Comparison of ENCODE assay signal across 27 cellular contexts in the genomic region with DNA sequence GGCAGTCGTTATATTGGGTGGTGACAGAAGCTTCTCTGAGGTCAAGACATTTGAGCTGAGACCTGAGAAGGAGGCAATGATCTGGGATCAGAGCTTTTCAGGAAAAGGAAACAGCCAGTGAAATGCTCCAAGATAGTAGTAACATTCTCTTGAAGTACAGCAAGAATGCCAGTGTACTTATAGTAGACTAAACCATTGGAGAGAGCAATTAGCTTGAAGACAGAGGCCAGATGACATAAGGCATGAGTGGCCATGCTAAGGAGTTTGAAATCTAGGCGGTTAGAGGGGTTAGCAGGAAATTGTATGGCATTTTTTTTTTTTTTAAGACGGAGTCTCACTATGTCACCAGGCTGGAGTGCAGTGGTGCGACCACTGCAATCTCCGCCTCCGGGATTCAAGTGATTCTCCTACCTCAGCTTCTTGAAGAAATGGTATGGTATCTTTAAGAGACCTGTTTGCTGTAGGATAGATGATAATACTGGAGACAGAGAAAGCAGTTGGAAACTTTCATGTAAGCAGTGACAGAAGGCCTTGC.
DNase-seq lines count a peak whose midpoint lies in the region; ATAC-seq lines count a peak whose summit lies in the region.
"Had no signal": no experiment of that assay in that cellular context is flagged by ENCODE, and none has a peak within 500 bp of the region (broad histone marks: within the 10 kb centered on the region; RNA-seq: fewer than 3 reads in every experiment).

No MANE protein-coding gene starts in this region.

- peak overlapping the region; percentile 26 for H2BK15ac ChIP-seq in mesenchymal stem cell (ENCODE audit: low read depth, poor library complexity, severe bottlenecking)

- no peak overlapping the region for H3K4me2 ChIP-seq in mesenchymal stem cell (ENCODE audit: low read length, poor library complexity, severe bottlenecking)

- H3K4me3 Mint-ChIP-seq in stimulated activated memory B cell treated with anti-CD40 and anti-IgM and Interleukin-4, amounts not matched to agents 10 μg/mL and 1 μg/mL and 100 μg/mL, for 72 hours: no peak overlapping the region
- H3K4me3 Mint-ChIP-seq: activated B cell treated with CpG ODN at 0.5 μM for 24 hours; activated CD4-positive, alpha-beta memory T cell treated with anti-CD3 and anti-CD28 coated beads for 36 hours; CD4-positive, alpha-beta T cell; stimulated activated naive CD8-positive, alpha-beta T cell treated with anti-CD3 and anti-CD28 coated beads, Interleukin-15, Interleukin-2, amounts not matched to agents 100 ng/mL and 50 ng/mL, for 24 hours had no signal

- H2BK120ac ChIP-seq in mesenchymal stem cell (ENCODE audit: low read depth, low read length): peak overlapping the region; percentile 6

- H3K36me3 ChIP-seq in adipocyte (ENCODE audit: control insufficient read depth, insufficient read depth, low read length, severe bottlenecking) (no peaks in the 10 kb centered on the region), mesenchymal stem cell (ENCODE audit: control insufficient read depth in 1 of 2, insufficient read depth in 2 of 2, low read depth in 1 of 2, low read length in 2 of 2) (peaks cover 0 to under 1% of the 10 kb centered on the region in 2 experiments), H7 (replicated peaks; ENCODE audit: control insufficient read depth, insufficient read depth, low read length) (no peaks in the 10 kb centered on the region)
- H3K36me3 ChIP-seq: sigmoid colon, upper lobe of right lung had no signal

- no peaks in the 10 kb centered on the region for H3K36me3 Mint-ChIP-seq in stimulated activated memory B cell treated with anti-CD40 and anti-IgM and Interleukin-4, amounts not matched to agents 10 μg/mL and 1 μg/mL and 100 μg/mL, for 72 hours
- H3K36me3 Mint-ChIP-seq: activated CD4-positive, alpha-beta memory T cell treated with anti-CD3 and anti-CD28 coated beads for 36 hours had no signal

- H3K4ac ChIP-seq in mesenchymal stem cell (ENCODE audit: low read depth in 1 of 2, low read length in 2 of 2): peak overlapping the region; percentile 26 to 38

- WGBS in mesenchymal stem cell: 49% methylated on average over 6 of the region's 6 CpGs

- DNase-seq in A172 (ENCODE audit: low spot score): peak; percentile 25
- peak; percentile 33 for DNase-seq in H4 (ENCODE audit: low spot score)
- no peak for DNase-seq in adipocyte (ENCODE audit: low read depth)
- peak; percentile 75 for DNase-seq in mesenchymal stem cell
- DNase-seq in H7: no peak
- DNase-seq: ACHN; activated B cell treated with CpG ODN at 0.5 μM for 24 hours; activated CD4-positive, alpha-beta memory T cell treated with anti-CD3 and anti-CD28 coated beads for 36 hours; activated naive CD4-positive, alpha-beta T cell; activated T-cell treated with anti-CD3 and anti-CD28 coated beads for 4 hours; CD4-positive, alpha-beta T cell; cerebellar nuclear complex; DMS79; effector CD8-positive, alpha-beta T cell; head of caudate nucleus; KG1; NCI-H1092; NCI-H2029; NCI-H524; SHP77 treated with DMSO at 0.1 percent for 48 hours; sigmoid colon; stimulated activated CD4-positive, alpha-beta T cell treated with anti-CD3 and anti-CD28 coated beads, Interleukin-1b, Interleukin-23, amount 100 ng/mL, for 48 hours; upper lobe of right lung had no signal

- H3K4me1 ChIP-seq in adipocyte (ENCODE audit: control insufficient read depth, insufficient read depth, low read length) (peaks cover 59% of the 10 kb centered on the region), mesenchymal stem cell (ENCODE audit: control insufficient read depth, insufficient read depth, low read depth, low read length) (peaks cover 8% of the 10 kb centered on the region)
- H3K4me1 ChIP-seq: upper lobe of right lung had no signal

- peak overlapping the region; percentile 61 for H2BK5ac ChIP-seq in mesenchymal stem cell (ENCODE audit: low read depth, low read length, poor library complexity, severe bottlenecking)

- H4K91ac ChIP-seq in mesenchymal stem cell (ENCODE audit: low read length): no peak overlapping the region

- H3K9ac ChIP-seq in adipocyte (ENCODE audit: low read length) (peak overlapping the region; percentile 86), mesenchymal stem cell (ENCODE audit: low read length) (peak overlapping the region; percentile 90)

- ATAC-seq in GM21381 (IDR thresholded peaks at IDR 0.05; ENCODE audit: unreplicated experiment) (no peak), HG03097 (IDR thresholded peaks at IDR 0.05; ENCODE audit: low FRiP score, unreplicated experiment) (no peak)
- ATAC-seq in stimulated activated memory B cell treated with anti-CD40 and anti-IgM and Interleukin-4, amounts not matched to agents 10 μg/mL and 1 μg/mL and 100 μg/mL, for 72 hours: no peak
- ATAC-seq: upper lobe of right lung had no signal

- no peak overlapping the region for H3K23ac ChIP-seq in mesenchymal stem cell (ENCODE audit: low read length in 2 of 2)

- no peak overlapping the region for H4K8ac ChIP-seq in mesenchymal stem cell (ENCODE audit: low read length)

- H3K9me3 ChIP-seq in adipocyte (ENCODE audit: control insufficient read depth, low read length) (no peaks in the 10 kb centered on the region), mesenchymal stem cell (ENCODE audit: control insufficient read depth, low read length) (no peaks in the 10 kb centered on the region)
- H3K9me3 ChIP-seq: sigmoid colon, upper lobe of right lung had no signal

- H3K27me3 Mint-ChIP-seq in stimulated activated memory B cell treated with anti-CD40 and anti-IgM and Interleukin-4, amounts not matched to agents 10 μg/mL and 1 μg/mL and 100 μg/mL, for 72 hours: no peaks in the 10 kb centered on the region
- H3K27me3 Mint-ChIP-seq: activated B cell treated with CpG ODN at 0.5 μM for 24 hours; activated CD4-positive, alpha-beta memory T cell treated with anti-CD3 and anti-CD28 coated beads for 36 hours; CD4-positive, alpha-beta T cell; stimulated activated naive CD8-positive, alpha-beta T cell treated with anti-CD3 and anti-CD28 coated beads, Interleukin-15, Interleukin-2, amounts not matched to agents 100 ng/mL and 50 ng/mL, for 24 hours had no signal

- peaks cover 3% of the 10 kb centered on the region for H3K9me3 Mint-ChIP-seq in stimulated activated memory B cell treated with anti-CD40 and anti-IgM and Interleukin-4, amounts not matched to agents 10 μg/mL and 1 μg/mL and 100 μg/mL, for 72 hours
- H3K9me3 Mint-ChIP-seq: activated B cell treated with CpG ODN at 0.5 μM for 24 hours; activated CD4-positive, alpha-beta memory T cell treated with anti-CD3 and anti-CD28 coated beads for 36 hours; CD4-positive, alpha-beta T cell; stimulated activated naive CD8-positive, alpha-beta T cell treated with anti-CD3 and anti-CD28 coated beads, Interleukin-15, Interleukin-2, amounts not matched to agents 100 ng/mL and 50 ng/mL, for 24 hours had no signal

- peaks cover 2% of the 10 kb centered on the region for H3K4me1 Mint-ChIP-seq in stimulated activated memory B cell treated with anti-CD40 and anti-IgM and Interleukin-4, amounts not matched to agents 10 μg/mL and 1 μg/mL and 100 μg/mL, for 72 hours
- H3K4me1 Mint-ChIP-seq: activated B cell treated with CpG ODN at 0.5 μM for 24 hours had no signal

- H3K27ac Mint-ChIP-seq in stimulated activated memory B cell treated with anti-CD40 and anti-IgM and Interleukin-4, amounts not matched to agents 10 μg/mL and 1 μg/mL and 100 μg/mL, for 72 hours: no peak overlapping the region
- H3K27ac Mint-ChIP-seq: activated B cell treated with CpG ODN at 0.5 μM for 24 hours; activated CD4-positive, alpha-beta memory T cell treated with anti-CD3 and anti-CD28 coated beads for 36 hours; CD4-positive, alpha-beta T cell; stimulated activated naive CD8-positive, alpha-beta T cell treated with anti-CD3 and anti-CD28 coated beads, Interleukin-15, Interleukin-2, amounts not matched to agents 100 ng/mL and 50 ng/mL, for 24 hours had no signal

- no peak overlapping the region for H3K14ac ChIP-seq in mesenchymal stem cell (ENCODE audit: low read length in 2 of 2)

- H2BK12ac ChIP-seq in mesenchymal stem cell (ENCODE audit: low read length in 2 of 2): peak overlapping the region in 1 of 2 experiments; percentile 34

- H3K27me3 ChIP-seq in adipocyte (replicated peaks; ENCODE audit: control insufficient read depth, insufficient read depth, low read length): no peaks in the 10 kb centered on the region
- no peaks in the 10 kb centered on the region for H3K27me3 ChIP-seq in mesenchymal stem cell (ENCODE audit: control insufficient read depth in 1 of 2, insufficient read depth in 1 of 2, low read length in 2 of 2)
- no peaks in the 10 kb centered on the region for H3K27me3 ChIP-seq in H7 (ENCODE audit: control insufficient read depth, insufficient read depth, low read length)
- H3K27me3 ChIP-seq: sigmoid colon, upper lobe of right lung had no signal

- H3K18ac ChIP-seq in mesenchymal stem cell (ENCODE audit: low read depth in 1 of 2, low read length in 2 of 2): peak overlapping the region; percentile 35 to 40

- H2AK5ac ChIP-seq in mesenchymal stem cell (ENCODE audit: low read length, severe bottlenecking): peak overlapping the region; percentile 85

- no peak overlapping the region for H3K4me3 ChIP-seq in adipocyte (ENCODE audit: low read length)
- no peak overlapping the region for H3K4me3 ChIP-seq in mesenchymal stem cell (ENCODE audit: insufficient read depth in 1 of 2, low read depth in 1 of 2, low read length in 2 of 2)
- no peak overlapping the region for H3K4me3 ChIP-seq in H7 (ENCODE audit: insufficient read depth, low read depth, low read length)
- H3K4me3 ChIP-seq: sigmoid colon, upper lobe of right lung had no signal

- no peak overlapping the region for H2AFZ ChIP-seq in mesenchymal stem cell (ENCODE audit: low read depth, low read length)

- no peaks in the 10 kb centered on the region for H3K79me1 ChIP-seq in mesenchymal stem cell (replicated peaks; ENCODE audit: low read length, poor library complexity, severe bottlenecking)

- H3K27ac ChIP-seq in mesenchymal stem cell (ENCODE audit: low read length, poor library complexity, severe bottlenecking): peak overlapping the region; percentile 100
- H3K27ac ChIP-seq: upper lobe of right lung had no signal

Comparison
In these comparisons a context has a peak if more than half of its experiments do, and no peak if none do; other contexts are left out.
1. DNase-seq: peak in A172 (single experiment), H4 (single experiment) and mesenchymal stem cell (single experiment); none in adipocyte (single experiment) and H7 (single experiment).